Comparison of ENCODE assay signal across 23 cellular contexts in genomic region chr14:69860221-69860620, GRCh38. TPM values are rescaled to one million over a fixed set of nuclear protein-coding genes. Genes with fewer than 3 reads are reported as not detected.
DNase-seq lines count a peak whose midpoint lies in the region; ATAC-seq, FAIRE-seq and TF ChIP-seq lines count a peak whose summit lies in the region.
"Had no signal": no experiment of that assay in that cellular context is flagged by ENCODE, and none has a peak within 500 bp of the region (broad histone marks: within the 10 kb centered on the region; RNA-seq: fewer than 3 reads in every experiment).

No MANE protein-coding gene starts in this region.

- BruUV-seq in HepG2 (replicated peaks; lab: Mats Ljungman, UMichigan), result no TSS peak

- no peak for TF ChIP-seq CTCF in HepG2 (CRISPR knock-in tag; IDR thresholded peaks at IDR 0.05)
- no peak for TF ChIP-seq CTCF in right lobe of liver (IDR thresholded peaks at IDR 0.05)
- no peak for TF ChIP-seq CTCF in osteocyte (IDR thresholded peaks at IDR 0.05)

- intact Hi-C loops in HepG2 (cut with micrococcal nuclease; ENCODE audit: unreplicated experiment), result no loop called here
- intact Hi-C loops in right lobe of liver (cut with DNase I), result loop anchor here in 1 of 2 donors (10.0 kb wide), 1 partner anchor 165 kb away; no protein-coding TSS in a partner anchor
- intact Hi-C loops in activated T-helper 1 cell treated with anti-CD3 and anti-CD28 coated beads, Interleukin-12 subunit alpha, Interleukin-12 subunit beta, Interleukin-2, Interleukin-4 antibody, amounts not matched to agents 30 ng/mL and 10 ng/mL and 1 ng/mL, durations not matched to agents 14 hours and 24 hours and 36 hours (cut with micrococcal nuclease), result no loop called here

- H3K4me3 Mint-ChIP-seq in osteocyte (ENCODE audit: unreplicated experiment), result no peak overlapping the region
- no peak overlapping the region for H3K4me3 Mint-ChIP-seq in activated T-helper 1 cell treated with anti-CD3 and anti-CD28 coated beads, Interleukin-12 subunit alpha, Interleukin-12 subunit beta, Interleukin-2, Interleukin-4 antibody, amounts not matched to agents 30 ng/mL and 10 ng/mL and 1 ng/mL, durations not matched to agents 14 hours and 24 hours and 36 hours
- H3K4me3 Mint-ChIP-seq: CD4-positive, alpha-beta memory T cell; HFFc6 had no signal

- peaks cover 7% of the 10 kb centered on the region for H3K27me3 Mint-ChIP-seq in osteocyte (ENCODE audit: unreplicated experiment)
- H3K27me3 Mint-ChIP-seq in activated T-helper 1 cell treated with anti-CD3 and anti-CD28 coated beads, Interleukin-12 subunit alpha, Interleukin-12 subunit beta, Interleukin-2, Interleukin-4 antibody, amounts not matched to agents 30 ng/mL and 10 ng/mL and 1 ng/mL, durations not matched to agents 14 hours and 24 hours and 36 hours (ENCODE audit: insufficient read depth), result peaks cover 8% of the 10 kb centered on the region

- H4K20me1 ChIP-seq in HepG2 (ENCODE audit: insufficient read depth, low read length), result no peaks in the 10 kb centered on the region

- no peak for FAIRE-seq in HepG2 (lab: Jason Lieb, UNC)
- FAIRE-seq: A549, G401.6, GM12892 had no signal

- no peaks in the 10 kb centered on the region for H3K36me3 Mint-ChIP-seq in osteocyte (ENCODE audit: unreplicated experiment)
- no peaks in the 10 kb centered on the region for H3K36me3 Mint-ChIP-seq in activated T-helper 1 cell treated with anti-CD3 and anti-CD28 coated beads, Interleukin-12 subunit alpha, Interleukin-12 subunit beta, Interleukin-2, Interleukin-4 antibody, amounts not matched to agents 30 ng/mL and 10 ng/mL and 1 ng/mL, durations not matched to agents 14 hours and 24 hours and 36 hours (ENCODE audit: low read depth)
- H3K36me3 Mint-ChIP-seq: CD4-positive, alpha-beta memory T cell had no signal

- 18% methylated on average over 9 of the region's 12 CpGs for WGBS in HepG2 (ENCODE audit: low lambda C conversion rate)
- 30% methylated on average over 2 of the region's 12 CpGs for WGBS in right lobe of liver (ENCODE audit: insufficient coverage, low coverage, low lambda C conversion rate, missing lambda C conversion rate)

- H3K36me3 ChIP-seq in HepG2 (replicated peaks in 1 of 2; ENCODE audit: control insufficient read depth in 1 of 2, insufficient read depth in 2 of 2, low read length in 2 of 2) (no peaks in the 10 kb centered on the region), right lobe of liver (no peaks in the 10 kb centered on the region), SJCRH30 (no peaks in the 10 kb centered on the region)
- H3K36me3 ChIP-seq: HAP-1 had no signal

- DNase-seq in HepG2 (ENCODE audit: low spot score), result no peak
- DNase-seq in right lobe of liver, result no peak
- DNase-seq in SJCRH30, result peak; percentile 37 to 60
- peak; percentile 45 for DNase-seq in left kidney (ENCODE audit: low read depth, low spot score)
- DNase-seq in osteocyte (ENCODE audit: extremely low spot score, unreplicated experiment), result peak; percentile 72
- no peak for DNase-seq in NCI-H345 treated with DMSO at 0.1 percent for 48 hours (lab: John Stamatoyannopoulos, UW; ENCODE audit: unreplicated experiment)
- no peak for DNase-seq in activated T-helper 1 cell treated with anti-CD3 and anti-CD28 coated beads, Interleukin-12 subunit alpha, Interleukin-12 subunit beta, Interleukin-2, Interleukin-4 antibody, amounts not matched to agents 30 ng/mL and 10 ng/mL and 1 ng/mL, durations not matched to agents 14 hours and 24 hours and 36 hours (ENCODE audit: low spot score)
- DNase-seq in inferior parietal cortex (ENCODE audit: extremely low spot score), result no peak
- DNase-seq: 8988T; ACHN; AML-193; C1 segment of cervical spinal cord; Calu3; CD4-positive, alpha-beta memory T cell; COR-L47; DMS153; DND-41; HFFc6 had no signal

- H3K27ac Mint-ChIP-seq in osteocyte (ENCODE audit: unreplicated experiment), result no peak overlapping the region
- H3K27ac Mint-ChIP-seq in activated T-helper 1 cell treated with anti-CD3 and anti-CD28 coated beads, Interleukin-12 subunit alpha, Interleukin-12 subunit beta, Interleukin-2, Interleukin-4 antibody, amounts not matched to agents 30 ng/mL and 10 ng/mL and 1 ng/mL, durations not matched to agents 14 hours and 24 hours and 36 hours, result no peak overlapping the region
- H3K27ac Mint-ChIP-seq: CD4-positive, alpha-beta memory T cell; HFFc6 had no signal

- H3K9me3 ChIP-seq in HepG2 (ENCODE audit: low read length) (peaks cover 9% of the 10 kb centered on the region), right lobe of liver (no peaks in the 10 kb centered on the region), SJCRH30 (replicated peaks) (no peaks in the 10 kb centered on the region)
- H3K9me3 ChIP-seq: HAP-1 had no signal

- H3K27me3 ChIP-seq in HepG2 (ENCODE audit: control insufficient read depth in 1 of 2, insufficient read depth in 2 of 2, low read length in 2 of 2) (peaks cover 2 to 22% of the 10 kb centered on the region in 2 experiments; a peak in 2 of 5 replicates), right lobe of liver (no peaks in the 10 kb centered on the region), SJCRH30 (no peaks in the 10 kb centered on the region)

- H3K4me2 ChIP-seq in HepG2 (ENCODE audit: low read depth, low read length), result peak overlapping the region; percentile 31; the same call in 1 of the 2 replicates
- H3K4me2 ChIP-seq: A549 had no signal

- TF ChIP-seq EP300 in HepG2 (IDR thresholded peaks at IDR 0.05; ENCODE audit: low read depth in 2 of 2, low read length in 2 of 2) (no peak), HepG2 (CRISPR knock-in tag; IDR thresholded peaks at IDR 0.05; ENCODE audit: borderline replicate concordance) (no peak)

- H3K27ac ChIP-seq in HepG2 (ENCODE audit: extremely low read length, insufficient read depth, low read length) (no peak overlapping the region), right lobe of liver (no peak overlapping the region), SJCRH30 (no peak overlapping the region)
- H3K27ac ChIP-seq: A549 had no signal

- CTCF ChIA-PET in HepG2 (lab: Yijun Ruan, JAX; ENCODE audit: low intra/inter-chr PET ratio, low total read pairs), result no interaction called here

- peak; percentile 40 for ATAC-seq in HepG2
- no peak for ATAC-seq in right lobe of liver
- ATAC-seq: A549 had no signal

- no peak overlapping the region for H3K4me3 ChIP-seq in HepG2 (replicated peaks in 1 of 3; ENCODE audit: insufficient read depth in 1 of 3, low read depth in 2 of 3, low read length in 3 of 3)
- no peak overlapping the region for H3K4me3 ChIP-seq in right lobe of liver
- H3K4me3 ChIP-seq in SJCRH30, result no peak overlapping the region
- H3K4me3 ChIP-seq: A549, HAP-1 had no signal

- POLR2A ChIA-PET in HepG2 (lab: Yijun Ruan, JAX), result interaction anchor here (0.9 kb wide), 1 partner anchor 10 kb away, joined by 3 read pairs; no protein-coding TSS in a partner anchor

- no peak for TF ChIP-seq RAD21 in HepG2 (CRISPR knock-in tag; IDR thresholded peaks at IDR 0.05)

- no peak for TF ChIP-seq POLR2A in HepG2 (IDR thresholded peaks at IDR 0.05; ENCODE audit: insufficient read depth in 1 of 2, low read depth in 2 of 2, low read length in 2 of 2)
- TF ChIP-seq POLR2A in right lobe of liver (IDR thresholded peaks at IDR 0.05), result no peak

- H2AFZ ChIP-seq in HepG2 (ENCODE audit: low read length), result no peak overlapping the region

- no peaks in the 10 kb centered on the region for H3K4me1 Mint-ChIP-seq in osteocyte (ENCODE audit: unreplicated experiment)
- no peaks in the 10 kb centered on the region for H3K4me1 Mint-ChIP-seq in activated T-helper 1 cell treated with anti-CD3 and anti-CD28 coated beads, Interleukin-12 subunit alpha, Interleukin-12 subunit beta, Interleukin-2, Interleukin-4 antibody, amounts not matched to agents 30 ng/mL and 10 ng/mL and 1 ng/mL, durations not matched to agents 14 hours and 24 hours and 36 hours (ENCODE audit: low read depth)
- H3K4me1 Mint-ChIP-seq: CD4-positive, alpha-beta memory T cell had no signal

- H3K9ac ChIP-seq in HepG2 (ENCODE audit: insufficient read depth, low read depth, low read length), result no peak overlapping the region

- H3K79me2 ChIP-seq in HepG2 (ENCODE audit: insufficient read depth, low read length), result no peaks in the 10 kb centered on the region

- H3K9me3 Mint-ChIP-seq in osteocyte (ENCODE audit: unreplicated experiment), result peaks cover 7% of the 10 kb centered on the region
- peaks cover 6% of the 10 kb centered on the region for H3K9me3 Mint-ChIP-seq in activated T-helper 1 cell treated with anti-CD3 and anti-CD28 coated beads, Interleukin-12 subunit alpha, Interleukin-12 subunit beta, Interleukin-2, Interleukin-4 antibody, amounts not matched to agents 30 ng/mL and 10 ng/mL and 1 ng/mL, durations not matched to agents 14 hours and 24 hours and 36 hours

- in situ Hi-C loops in HepG2 (cut with HindIII; ENCODE audit: extremely low pct_ligation_motif_present, low pct_unique_long_range_greater_than_20kb), result no loop called here

- H3K4me1 ChIP-seq in HepG2 (ENCODE audit: insufficient read depth, low read length) (peaks cover 46% of the 10 kb centered on the region), right lobe of liver (peaks cover 0 to 10% (median 2%) of the 10 kb centered on the region in 4 donors), SJCRH30 (peaks cover 4% of the 10 kb centered on the region; the same call in 1 of the 2 replicates)
- H3K4me1 ChIP-seq: A549, HAP-1 had no signal

RNA-seq across cellular contexts. Expression of gene SMOC1, which starts 19.0 kb away (rescaled TPM):
- 7.3 and 17.8 TPM in 2 replicates for total RNA-seq in HepG2 (2016; rRNA removed; fragmentation: Illumina TruSeq; extraction: Trizol)
- 9.0 and 10.2 TPM in 2 replicates for total RNA-seq in HepG2 (2016; cell fraction: cytosol; rRNA removed; fragmentation: Illumina TruSeq; extraction: Trizol; ENCODE audit: low read depth)
- total RNA-seq in HepG2 (2016; cell fraction: insoluble cytoplasmic fraction; rRNA removed; fragmentation: Illumina TruSeq; extraction: Trizol), result 6.2 and 18.0 TPM in 2 replicates
- 6.9 and 8.3 TPM in 2 replicates for total RNA-seq in HepG2 (2016; cell fraction: membrane; rRNA removed; fragmentation: Illumina TruSeq; extraction: Trizol)
- 20.7 and 28.1 TPM in 2 replicates for total RNA-seq in HepG2 (2016; cell fraction: nucleus; rRNA removed; fragmentation: Illumina TruSeq; extraction: Trizol)
- polyA plus RNA-seq in HepG2 (2011; rRNA removed), result 35.6 and 42.1 TPM in 2 replicates
- polyA plus RNA-seq in HepG2 (2011; cell fraction: cytosol; rRNA removed), result 32.2 and 39.1 TPM in 2 replicates
- 47.2 and 50.5 TPM in 2 replicates for polyA plus RNA-seq in HepG2 (2011; cell fraction: nucleus; rRNA removed)
- polyA plus RNA-seq in HepG2 (2012), result 31.2 and 40.4 TPM in 2 replicates
- polyA plus RNA-seq in HepG2 (2016; cell fraction: cytosol; fragmentation: Illumina TruSeq; extraction: Trizol; ENCODE audit: low read depth), result 2.0 and 2.9 TPM in 2 replicates
- polyA plus RNA-seq in HepG2 (2016; cell fraction: insoluble cytoplasmic fraction; fragmentation: Illumina TruSeq; extraction: Trizol; ENCODE audit: low read depth), result 11.7 and 14.0 TPM in 2 replicates
- 3.9 TPM in 2 replicates for polyA plus RNA-seq in HepG2 (2016; cell fraction: membrane; fragmentation: Illumina TruSeq; extraction: Trizol; ENCODE audit: low read depth)
- polyA plus RNA-seq in HepG2 (2016; cell fraction: nucleus; fragmentation: Illumina TruSeq; extraction: Trizol; ENCODE audit: insufficient read depth, low read depth), result 47.9 and 54.1 TPM in 2 replicates
- polyA minus RNA-seq in HepG2 (2011; rRNA and poly(A)+ RNA removed; ENCODE audit: low replicate concordance), result 31.7 and 106 TPM in 2 replicates
- 26.9 and 29.0 TPM in 2 replicates for polyA minus RNA-seq in HepG2 (2011; cell fraction: cytosol; rRNA and poly(A)+ RNA removed)
- 31.0 and 31.3 TPM in 2 replicates for polyA minus RNA-seq in HepG2 (2011; cell fraction: nucleus; rRNA and poly(A)+ RNA removed)
- total RNA-seq in right lobe of liver, result 10 to 100 TPM; 22.3 to 88.5 (median 45.4) TPM
- 12.8 and 15.6 TPM in 2 replicates for total RNA-seq in SJCRH30 (2014; rRNA removed; shearing (Covaris generic))
- total RNA-seq in osteocyte, result 1.4 and 2.0 TPM in 2 replicates
- total RNA-seq in activated T-helper 1 cell treated with anti-CD3 and anti-CD28 coated beads, Interleukin-12 subunit alpha, Interleukin-12 subunit beta, Interleukin-2, Interleukin-4 antibody, amounts not matched to agents 30 ng/mL and 10 ng/mL and 1 ng/mL, durations not matched to agents 14 hours and 24 hours and 36 hours, result not detected in 2 replicates
- total RNA-seq: CD4-positive, alpha-beta memory T cell; HFFc6 had no signal
- polyA plus RNA-seq: BJ; CD4-positive, alpha-beta memory T cell had no signal

Comparison
In these comparisons a context has a peak if more than half of its experiments do, and no peak if none do; other contexts are left out.
1. DNase-seq: peak in SJCRH30 (2 of 2), left kidney (single experiment) and osteocyte (single experiment); none in HepG2 (single experiment), right lobe of liver (0 of 3), NCI-H345 treated with DMSO at 0.1 percent for 48 hours (single experiment), activated T-helper 1 cell treated with anti-CD3 and anti-CD28 coated beads, Interleukin-12 subunit alpha, Interleukin-12 subunit beta, Interleukin-2, Interleukin-4 antibody, amounts not matched to agents 30 ng/mL and 10 ng/mL and 1 ng/mL, durations not matched to agents 14 hours and 24 hours and 36 hours (single experiment) and inferior parietal cortex (single experiment).